In genomic region chr4:168589154-168589553, GRCh38 we compare ENCODE assay signal across 11 cellular contexts.
DNase-seq lines count a peak whose midpoint lies in the region; ATAC-seq and TF ChIP-seq lines count a peak whose summit lies in the region.
"Had no signal": no experiment of that assay in that cellular context is flagged by ENCODE, and none has a peak within 500 bp of the region (broad histone marks: within the 10 kb centered on the region; RNA-seq: fewer than 3 reads in every experiment).

No MANE protein-coding gene starts in this region.

- H3K4me3 ChIP-seq in RWPE2 (ENCODE audit: severe bottlenecking) (no peak overlapping the region), rectal smooth muscle tissue (ENCODE audit: low read length) (no peak overlapping the region)
- H3K4me3 ChIP-seq: tibial artery had no signal

- peak; percentile 68 for ATAC-seq in RWPE2 (ENCODE audit: low read depth)
- ATAC-seq in HG02938 (IDR thresholded peaks at IDR 0.05; ENCODE audit: unreplicated experiment), result no peak

- H3K9ac ChIP-seq in rectal smooth muscle tissue (ENCODE audit: low read length), result no peak overlapping the region

- peaks cover 71% of the 10 kb centered on the region for H3K4me1 ChIP-seq in RWPE2 (ENCODE audit: insufficient read depth, poor library complexity, severe bottlenecking)
- H3K4me1 ChIP-seq in rectal smooth muscle tissue (ENCODE audit: control insufficient read depth, insufficient read depth, low read length), result peaks cover 12% of the 10 kb centered on the region
- H3K4me1 ChIP-seq: Caco-2 had no signal

- H3K27ac ChIP-seq in RWPE2 (ENCODE audit: poor library complexity, severe bottlenecking) (peak overlapping the region; percentile 97), rectal smooth muscle tissue (ENCODE audit: low read depth, low read length) (peak overlapping the region; percentile 40)

- DNase-seq in HCEC 1CT (peak; percentile 39), RWPE2 (ENCODE audit: low spot score) (peak; percentile 90), fibroblast of gingiva (ENCODE audit: low read depth) (peak; percentile 26), NCI-H82 (lab: John Stamatoyannopoulos, UW) (no peak), NCI-H1694 treated with DMSO at 0.1 percent for 48 hours (lab: John Stamatoyannopoulos, UW) (no peak), T-helper 9 cell (no peak)
- DNase-seq: activated T-cell treated with anti-CD3 and anti-CD28 coated beads, Interleukin-2, amount 50 U/mL, for 48 hours; Caco-2; tibial artery had no signal

- no peaks in the 10 kb centered on the region for H3K9me3 ChIP-seq in RWPE2 (ENCODE audit: severe bottlenecking)
- H3K9me3 ChIP-seq: Caco-2, tibial artery had no signal

- H3K36me3 ChIP-seq in RWPE2 (ENCODE audit: low read depth) (no peaks in the 10 kb centered on the region), rectal smooth muscle tissue (ENCODE audit: control insufficient read depth, insufficient read depth, low read length) (no peaks in the 10 kb centered on the region)
- H3K36me3 ChIP-seq: tibial artery had no signal

- H3K27me3 ChIP-seq in RWPE2 (ENCODE audit: insufficient read depth, poor library complexity, severe bottlenecking) (no peaks in the 10 kb centered on the region), rectal smooth muscle tissue (ENCODE audit: control insufficient read depth, insufficient read depth, low read length) (no peaks in the 10 kb centered on the region)
- H3K27me3 ChIP-seq: tibial artery had no signal

- no peak for TF ChIP-seq CTCF in RWPE2 (IDR thresholded peaks at IDR 0.05; ENCODE audit: poor library complexity, severe bottlenecking)

Comparison
In these comparisons a context has a peak if more than half of its experiments do, and no peak if none do; other contexts are left out.
1. DNase-seq: peak in HCEC 1CT (single experiment), RWPE2 (single experiment) and fibroblast of gingiva (single experiment); none in NCI-H82 (single experiment), NCI-H1694 treated with DMSO at 0.1 percent for 48 hours (single experiment) and T-helper 9 cell (single experiment).